10 cellular contexts compared by ENCODE assay signal in the genomic region with DNA sequence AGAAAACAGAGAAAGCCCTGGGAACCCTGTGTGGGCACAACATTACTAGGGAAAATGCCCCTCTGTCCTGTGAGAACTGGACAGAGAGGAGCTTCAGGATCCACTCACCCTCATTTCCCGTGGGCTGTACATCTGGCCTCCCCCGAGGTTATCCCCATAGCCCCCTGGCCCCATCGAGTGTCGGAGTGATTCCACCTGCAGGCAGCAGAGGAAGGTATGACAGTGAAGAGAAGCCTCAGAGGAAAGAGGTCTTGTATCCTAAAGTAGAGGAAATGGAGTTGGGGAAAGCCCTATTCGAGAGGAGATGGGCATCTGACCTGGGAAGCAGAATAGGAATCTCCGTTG. TPM values are rescaled to one million over a fixed set of nuclear protein-coding genes. Genes with fewer than 3 reads are reported as not detected.
DNase-seq lines count a peak whose midpoint lies in the region; ATAC-seq and TF ChIP-seq lines count a peak whose summit lies in the region.
"Had no signal": no experiment of that assay in that cellular context is flagged by ENCODE, and none has a peak within 500 bp of the region (broad histone marks: within the 10 kb centered on the region; RNA-seq: fewer than 3 reads in every experiment).

No MANE protein-coding gene starts in this region.

- WGBS in psoas muscle, 3 donors: 55 to 72% (median 57%) methylated on average over 6 of the region's 6 CpGs

- H3K27me3 Mint-ChIP-seq in CD4-positive, alpha-beta T cell: no peaks in the 10 kb centered on the region

- H3K4me1 ChIP-seq in Peyer's patch (peaks cover 0 to 47% (median 6%) of the 10 kb centered on the region in 4 donors), psoas muscle (peaks cover 25% of the 10 kb centered on the region), PC-9 (replicated peaks; ENCODE audit: insufficient read depth) (peaks cover 7% of the 10 kb centered on the region; the same call in 1 of the 2 replicates)

- H3K4me2 ChIP-seq in PC-9: no peak overlapping the region

- no peaks in the 10 kb centered on the region for H3K9me3 Mint-ChIP-seq in CD4-positive, alpha-beta T cell

- H3F3A ChIP-seq in PC-9 (ENCODE audit: insufficient read depth, low read depth): peaks cover 14% of the 10 kb centered on the region; the same call in 1 of the 2 replicates

- no peak for DNase-seq in CD4-positive, alpha-beta T cell
- peak in 1 of 3 donors; percentile 20 for DNase-seq in Peyer's patch
- no peak for DNase-seq in epithelial cell of prostate (ENCODE audit: low read depth, low spot score)
- no peak for DNase-seq in psoas muscle
- no peak for DNase-seq in PC-9
- no peak for DNase-seq in NCI-H226
- no peak for DNase-seq in activated CD8-positive, alpha-beta memory T cell treated with anti-CD3 and anti-CD28 coated beads, Interleukin-2, amount 50 U/mL, for 48 hours
- DNase-seq: NCI-H524 treated with DMSO at 0.1 percent for 48 hours, small intestine had no signal

- peak overlapping the region; percentile 91 for H3K27ac Mint-ChIP-seq in CD4-positive, alpha-beta T cell

- H3K27me3 ChIP-seq in CD4-positive, alpha-beta T cell (ENCODE audit: control insufficient read depth, insufficient read depth, low read length): no peaks in the 10 kb centered on the region
- H3K27me3 ChIP-seq in Peyer's patch (no peaks in the 10 kb centered on the region), psoas muscle (ENCODE audit: insufficient read depth in 3 of 3, low read length in 2 of 3) (no peaks in the 10 kb centered on the region), PC-9 (ENCODE audit: insufficient read depth, low read depth) (no peaks in the 10 kb centered on the region)

- H3K4me3 ChIP-seq in Peyer's patch (no peak overlapping the region), psoas muscle (peak overlapping the region; percentile 7), PC-9 (no peak overlapping the region)

- H3K36me3 Mint-ChIP-seq in CD4-positive, alpha-beta T cell (ENCODE audit: low read depth): peaks cover 80% of the 10 kb centered on the region

- no peak for TF ChIP-seq CTCF in CD4-positive, alpha-beta T cell (IDR thresholded peaks at IDR 0.05)
- no peak for TF ChIP-seq CTCF in Peyer's patch (IDR thresholded peaks at IDR 0.05)
- TF ChIP-seq CTCF in psoas muscle (IDR thresholded peaks at IDR 0.05): no peak
- no peak for TF ChIP-seq CTCF in PC-9 (conservative IDR thresholded peaks at IDR 0.05)

- TF ChIP-seq POLR2A in Peyer's patch (IDR thresholded peaks at IDR 0.05): no peak

- no peaks in the 10 kb centered on the region for H3K9me3 ChIP-seq in CD4-positive, alpha-beta T cell (ENCODE audit: control insufficient read depth, low read length)
- H3K9me3 ChIP-seq in Peyer's patch (no peaks in the 10 kb centered on the region), psoas muscle (no peaks in the 10 kb centered on the region), PC-9 (ENCODE audit: insufficient read depth, low read depth) (no peaks in the 10 kb centered on the region)

- CTCF ChIA-PET in CD4-positive, alpha-beta T cell (lab: Charles Lee): no interaction called here
- CTCF ChIA-PET in PC-9 (lab: Charles Lee): no interaction called here

- H3K4me1 Mint-ChIP-seq in CD4-positive, alpha-beta T cell (ENCODE audit: low read depth): peaks cover 43% of the 10 kb centered on the region

- no peak overlapping the region for H2AFZ ChIP-seq in PC-9

- intact Hi-C loops in CD4-positive, alpha-beta T cell (cut with DNase I, micrococcal nuclease): no loop called here
- intact Hi-C loops in psoas muscle (cut with DNase I): no loop called here
- intact Hi-C loops in PC-9 (cut with micrococcal nuclease; ENCODE audit: unreplicated experiment): no loop called here

- peak overlapping the region; percentile 54 for H3K27ac ChIP-seq in CD4-positive, alpha-beta T cell (ENCODE audit: low read depth, low read length)
- H3K27ac ChIP-seq in Peyer's patch (peak overlapping the region; percentile 55 to 98 (median 66)), epithelial cell of prostate (peak overlapping the region; percentile 28), psoas muscle (peak overlapping the region; percentile 76), PC-9 (no peak overlapping the region)

- H3K79me2 ChIP-seq in PC-9 (ENCODE audit: low read depth): peaks cover 18% of the 10 kb centered on the region

- H3K4me3 Mint-ChIP-seq in CD4-positive, alpha-beta T cell: peak overlapping the region; percentile 82

- no peak for ATAC-seq in CD4-positive, alpha-beta T cell (ENCODE audit: poor library complexity)
- ATAC-seq in psoas muscle (no peak), HG03175 (IDR thresholded peaks at IDR 0.05; ENCODE audit: unreplicated experiment) (no peak)

- BruUV-seq in PC-9 (replicated peaks; lab: Mats Ljungman, UMichigan): no TSS peak

- POLR2A ChIA-PET in CD4-positive, alpha-beta T cell (lab: Charles Lee): interaction anchor here (2.7 kb wide), 1 partner anchor 9 kb away, joined by 11 read pairs; no protein-coding TSS in a partner anchor
- POLR2A ChIA-PET in PC-9 (lab: Charles Lee; ENCODE audit: unreplicated experiment): no interaction called here

- H4K20me1 ChIP-seq in PC-9 (ENCODE audit: insufficient read depth): no peaks in the 10 kb centered on the region

- H3K36me3 ChIP-seq in Peyer's patch: peaks cover 0 to 47% (median 0%) of the 10 kb centered on the region in 3 donors
- H3K36me3 ChIP-seq in psoas muscle (ENCODE audit: insufficient read depth in 1 of 2, low read depth in 1 of 2): peaks cover 0 to 39% of the 10 kb centered on the region in 2 donors
- peaks cover 10% of the 10 kb centered on the region for H3K36me3 ChIP-seq in PC-9 (ENCODE audit: low read depth)

- H3K9me2 ChIP-seq in PC-9 (ENCODE audit: insufficient read depth): no peaks in the 10 kb centered on the region

RNA-seq across cellular contexts. Expression of a gene that starts 2.4 kb away (rescaled TPM):
- total RNA-seq in CD4-positive, alpha-beta T cell: 10 to 100 TPM; 23.5 to 27.0 TPM
- total RNA-seq in Peyer's patch (10 to 100 TPM in 2 of 4 donors, 1 to 10 TPM in 2; 2.8 to 31.4 (median 9.2) TPM), psoas muscle (1 to 10 TPM in 3 of 4 donors, under 1 TPM in 1; 0.85 to 2.0 (median 1.4) TPM), PC-9 (2021) (18.1 and 20.4 TPM in 2 replicates)
- 1 to 10 TPM in 1 of 3 donors, under 1 TPM in 2; 0.79 to 1.7 (median 0.91) TPM for polyA plus RNA-seq in psoas muscle

RNA-seq across cellular contexts. Expression of a gene that starts 3.5 kb away (rescaled TPM):
- 10 to 100 TPM; 62.0 to 65.6 TPM for total RNA-seq in CD4-positive, alpha-beta T cell
- 10 to 100 TPM; 33.3 to 74.3 (median 64.4) TPM for total RNA-seq in Peyer's patch
- total RNA-seq in psoas muscle: 10 to 100 TPM; 36.1 to 46.7 (median 37.5) TPM
- 10 to 100 TPM; 20.4 to 27.4 (median 22.1) TPM for polyA plus RNA-seq in psoas muscle
- 88.2 and 89.3 TPM in 2 replicates for total RNA-seq in PC-9 (2021)

RNA-seq across cellular contexts. Expression of a gene that starts 6.0 kb away (rescaled TPM):
- total RNA-seq in CD4-positive, alpha-beta T cell: 100 to 1,000 TPM; 190 to 202 TPM
- total RNA-seq in Peyer's patch (10 to 100 TPM in 2 of 4 donors, 1 to 10 TPM in 2; 5.3 to 38.8 (median 10.3) TPM), psoas muscle (1 to 10 TPM; 1.7 to 5.1 (median 3.5) TPM), PC-9 (2021) (8.6 and 10.4 TPM in 2 replicates)
- polyA plus RNA-seq in psoas muscle: 1 to 10 TPM; 1.5 to 2.7 (median 2.6) TPM

RNA-seq across cellular contexts. Expression of a gene that starts 8.3 kb away (rescaled TPM):
- 1 to 10 TPM; 9.6 to 9.9 TPM for total RNA-seq in CD4-positive, alpha-beta T cell
- total RNA-seq in Peyer's patch: 100 to 1,000 TPM in 3 of 4 donors, 10 to 100 TPM in 1; 84.2 to 199 (median 115) TPM
- total RNA-seq in psoas muscle: 10 to 100 TPM; 52.0 to 91.1 (median 57.0) TPM
- 100 to 1,000 TPM; 110 to 122 (median 113) TPM for polyA plus RNA-seq in psoas muscle
- total RNA-seq in PC-9 (2021): 45.6 and 51.3 TPM in 2 replicates

RNA-seq across cellular contexts. Expression of a gene that starts 10.6 kb away (rescaled TPM):
- total RNA-seq in CD4-positive, alpha-beta T cell: 10 to 100 TPM; 13.2 to 13.3 TPM
- total RNA-seq in Peyer's patch (100 to 1,000 TPM in 1 of 4 donors, 10 to 100 TPM in 3; 28.9 to 140 (median 90.7) TPM), psoas muscle (10 to 100 TPM; 36.8 to 59.8 (median 47.7) TPM), PC-9 (2021) (58.9 and 61.7 TPM in 2 replicates)
- 10 to 100 TPM; 35.0 to 77.8 (median 38.0) TPM for polyA plus RNA-seq in psoas muscle

Comparison
In these comparisons a context has a peak if more than half of its experiments do, and no peak if none do; other contexts are left out.
1. RNA of a gene that starts 6.0 kb away (total RNA-seq): 190 to 202 TPM in CD4-positive, alpha-beta T cell; 5.3 to 38.8 TPM in Peyer's patch, 8.6 to 10.4 TPM in PC-9 and 1.7 to 5.1 TPM in psoas muscle; every median in the first group is over 4 times any median in the second.